20 cellular contexts compared by ENCODE assay signal in genomic region chr2:235703711-235704295, GRCh38.
DNase-seq lines count a peak whose midpoint lies in the region; ATAC-seq, FAIRE-seq and TF ChIP-seq lines count a peak whose summit lies in the region.
"Had no signal": no experiment of that assay in that cellular context is flagged by ENCODE, and none has a peak within 500 bp of the region (broad histone marks: within the 10 kb centered on the region; RNA-seq: fewer than 3 reads in every experiment).

No MANE protein-coding gene starts in this region.

- no peaks in the 10 kb centered on the region for H3K36me3 Mint-ChIP-seq in T-helper 17 cell (ENCODE audit: low read depth)
- H3K36me3 Mint-ChIP-seq: CD4-positive, CD25-positive, alpha-beta regulatory T cell had no signal

- H2AFZ ChIP-seq in PC-9 = no peak overlapping the region
- H2AFZ ChIP-seq: GM23248 had no signal

- H3K4me2 ChIP-seq in A549 = peak overlapping the region; percentile 51
- 0 out of 2 replicates have a peak overlapping the region, but pooled peaks have one; percentile 3 for H3K4me2 ChIP-seq in PC-9

- peaks cover 61% of the 10 kb centered on the region for H3F3A ChIP-seq in PC-9 (ENCODE audit: insufficient read depth, low read depth)

- CTCF ChIA-PET in A549 (lab: Yijun Ruan, JAX) = interaction anchor here (0.7 to 0.8 kb wide), 2 partner anchors 42 to 587 kb away, joined by 3 read pairs; no protein-coding TSS in a partner anchor
- CTCF ChIA-PET in PC-9 (lab: Charles Lee) = interaction anchor here (0.5 kb wide), 1 partner anchor 1836 kb away, joined by 7 read pairs; the partner anchor contains the start of gene MSL3B

- peaks cover 55% of the 10 kb centered on the region for H3K4me1 ChIP-seq in A549
- peaks cover 58% of the 10 kb centered on the region for H3K4me1 ChIP-seq in PC-9 (replicated peaks; ENCODE audit: insufficient read depth)
- peaks cover 8 to 77% (median 55%) of the 10 kb centered on the region in 4 donors for H3K4me1 ChIP-seq in esophagus muscularis mucosa
- peaks cover 0 to 28% (median 20%) of the 10 kb centered on the region in 4 donors for H3K4me1 ChIP-seq in sigmoid colon
- H3K4me1 ChIP-seq in kidney (ENCODE audit: control insufficient read depth in 1 of 2, insufficient read depth in 1 of 2, low read depth in 1 of 2, low read length in 2 of 2) = peaks cover 0 to 3% of the 10 kb centered on the region in 2 donors
- H3K4me1 ChIP-seq: BE2C had no signal

- peaks cover 86% of the 10 kb centered on the region for H3K79me2 ChIP-seq in PC-9 (ENCODE audit: low read depth)

- H3K4me3 ChIP-seq in A549 = no peak overlapping the region
- no peak overlapping the region for H3K4me3 ChIP-seq in PC-9
- no peak overlapping the region for H3K4me3 ChIP-seq in esophagus muscularis mucosa
- H3K4me3 ChIP-seq in sigmoid colon = no peak overlapping the region
- no peak overlapping the region for H3K4me3 ChIP-seq in kidney (ENCODE audit: low read length in 2 of 2)
- H3K4me3 ChIP-seq: GM23248 had no signal

- 93% methylated on average over 8 of the region's 10 CpGs for WGBS in A549 (ENCODE audit: missing lambda C conversion rate)
- WGBS in esophagus muscularis mucosa = 82% methylated on average over 10 of the region's 10 CpGs
- 75 to 91% methylated on average over 10 of the region's 10 CpGs for WGBS in sigmoid colon, 2 donors

- H3K27me3 Mint-ChIP-seq in T-helper 17 cell = peaks cover 8% of the 10 kb centered on the region
- H3K27me3 Mint-ChIP-seq: CD4-positive, CD25-positive, alpha-beta regulatory T cell had no signal

- no peak for FAIRE-seq in A549 (lab: Jason Lieb, UNC)
- no peak for FAIRE-seq in kidney (lab: Jason Lieb, UNC)
- FAIRE-seq: HepG2 had no signal

- TF ChIP-seq RAD21 in A549 (conservative IDR thresholded peaks at IDR 0.05 in 1 of 2, IDR thresholded peaks at IDR 0.05 in 1 of 2) = no peak

- peaks cover 6% of the 10 kb centered on the region for H4K20me1 ChIP-seq in PC-9 (ENCODE audit: insufficient read depth)

- TF ChIP-seq POLR2A in A549 (IDR thresholded peaks at IDR 0.05; ENCODE audit: low read length) (no peak), esophagus muscularis mucosa (IDR thresholded peaks at IDR 0.05; ENCODE audit: low read depth) (no peak), sigmoid colon (IDR thresholded peaks at IDR 0.05) (no peak)

- H3K9me3 ChIP-seq in A549 (no peaks in the 10 kb centered on the region), PC-9 (ENCODE audit: insufficient read depth, low read depth) (no peaks in the 10 kb centered on the region), esophagus muscularis mucosa (no peaks in the 10 kb centered on the region), sigmoid colon (no peaks in the 10 kb centered on the region), T-helper 17 cell (ENCODE audit: control insufficient read depth, low read length, poor library complexity, severe bottlenecking) (no peaks in the 10 kb centered on the region), kidney (ENCODE audit: control insufficient read depth in 1 of 2, low read length in 2 of 2) (no peaks in the 10 kb centered on the region)
- H3K9me3 ChIP-seq: BE2C, Caco-2 had no signal

- no peak for DNase-seq in A549 (ENCODE audit: low read depth in 1 of 2, low spot score in 1 of 2)
- DNase-seq in PC-9 = peak in 1 of 2 experiments; percentile 32
- no peak for DNase-seq in esophagus muscularis mucosa (ENCODE audit: extremely low spot score)
- peak; percentile 10 for DNase-seq in sigmoid colon
- no peak for DNase-seq in T-helper 17 cell
- DNase-seq in kidney = no peak
- DNase-seq in RKO (ENCODE audit: low spot score) = no peak
- no peak for DNase-seq in kidney tubule cell (ENCODE audit: low spot score)
- DNase-seq: 8988T; BE2C; CD4-positive, CD25-positive, alpha-beta regulatory T cell; DMS153; GDM1; NCI-H1417 treated with DMSO at 0.1 percent for 48 hours; NCI-H1930; NCI-H345; NCI-H524 treated with DMSO at 0.1 percent for 48 hours had no signal

- no peak overlapping the region for H3K27ac Mint-ChIP-seq in T-helper 17 cell
- H3K27ac Mint-ChIP-seq: CD4-positive, CD25-positive, alpha-beta regulatory T cell had no signal

- BruUV-seq in PC-9 (replicated peaks; lab: Mats Ljungman, UMichigan) = no TSS peak

- no peak overlapping the region for H3K9ac ChIP-seq in kidney (ENCODE audit: low read length in 2 of 2)
- H3K9ac ChIP-seq: GM23248 had no signal

- H3K4me3 Mint-ChIP-seq in T-helper 17 cell = no peak overlapping the region
- H3K4me3 Mint-ChIP-seq: CD4-positive, CD25-positive, alpha-beta regulatory T cell had no signal

- H3K27ac ChIP-seq in A549 = peak overlapping the region; percentile 63 to 86; a peak in 5 of 6 replicates
- H3K27ac ChIP-seq in PC-9 = peak overlapping the region; percentile 79
- H3K27ac ChIP-seq in esophagus muscularis mucosa (replicated peaks in 1 of 4) = peak overlapping the region; percentile 57 to 74 (median 68)
- H3K27ac ChIP-seq in sigmoid colon = peak overlapping the region; percentile 57 to 83 (median 76)
- no peak overlapping the region for H3K27ac ChIP-seq in kidney (ENCODE audit: low read depth in 2 of 2, low read length in 2 of 2)

- intact Hi-C loops in PC-9 (cut with micrococcal nuclease; ENCODE audit: unreplicated experiment) = loop anchor here (2.0 kb wide), 1 partner anchor 27 kb away; no protein-coding TSS in a partner anchor
- intact Hi-C loops in esophagus muscularis mucosa (cut with DNase I) = no loop called here
- intact Hi-C loops in sigmoid colon (cut with DNase I) = no loop called here
- intact Hi-C loops in kidney (cut with DNase I) = no loop called here

- peaks cover 8% of the 10 kb centered on the region for H3K4me1 Mint-ChIP-seq in T-helper 17 cell

- TF ChIP-seq EP300 in A549 (IDR thresholded peaks at IDR 0.05) (no peak), esophagus muscularis mucosa (IDR thresholded peaks at IDR 0.05) (no peak), sigmoid colon (IDR thresholded peaks at IDR 0.05) (no peak)

- no peaks in the 10 kb centered on the region for H3K9me2 ChIP-seq in PC-9 (ENCODE audit: insufficient read depth)

- POLR2A ChIA-PET in A549 (lab: Yijun Ruan, JAX) (no interaction called here), PC-9 (lab: Charles Lee; ENCODE audit: unreplicated experiment) (interaction anchor here (0.6 kb wide), 1 partner anchor 27 kb away, joined by 5 read pairs; no protein-coding TSS in a partner anchor)

- ATAC-seq in A549 (no peak), T-helper 17 cell (no peak)
- ATAC-seq: HepG2 had no signal

- no peaks in the 10 kb centered on the region for H3K36me3 ChIP-seq in PC-9 (ENCODE audit: low read depth)
- H3K36me3 ChIP-seq in esophagus muscularis mucosa = no peaks in the 10 kb centered on the region
- H3K36me3 ChIP-seq in sigmoid colon = no peaks in the 10 kb centered on the region
- H3K36me3 ChIP-seq in kidney (ENCODE audit: control insufficient read depth in 1 of 2, insufficient read depth in 2 of 2, low read length in 2 of 2) = no peaks in the 10 kb centered on the region
- H3K36me3 ChIP-seq: BE2C had no signal

- H3K27me3 ChIP-seq in PC-9 (ENCODE audit: insufficient read depth, low read depth) = no peaks in the 10 kb centered on the region
- no peaks in the 10 kb centered on the region for H3K27me3 ChIP-seq in esophagus muscularis mucosa
- no peaks in the 10 kb centered on the region for H3K27me3 ChIP-seq in sigmoid colon
- H3K27me3 ChIP-seq: BE2C had no signal

- TF ChIP-seq CTCF in A549 (IDR thresholded peaks at IDR 0.05) (no peak), PC-9 (conservative IDR thresholded peaks at IDR 0.05) (no peak), esophagus muscularis mucosa (IDR thresholded peaks at IDR 0.05) (no peak), sigmoid colon (IDR thresholded peaks at IDR 0.05) (no peak), kidney (IDR thresholded peaks at IDR 0.05; ENCODE audit: borderline replicate concordance, extremely low read depth, insufficient read depth) (no peak)

TF ChIP-seq in A549, 52 proteins besides CTCF, POLR2A, EP300 and RAD21:
- no peak for TF ChIP-seq HDAC2 (IDR thresholded peaks at IDR 0.05)
- no peak for TF ChIP-seq HEYL (CRISPR knock-in tag; IDR thresholded peaks at IDR 0.05)
- no peak for TF ChIP-seq CHD4 (IDR thresholded peaks at IDR 0.05; ENCODE audit: borderline replicate concordance)
- TF ChIP-seq HOXB13 (CRISPR knock-in tag; IDR thresholded peaks at IDR 0.05; ENCODE audit: low read depth) = no peak
- TF ChIP-seq ZSCAN20 (CRISPR knock-in tag; IDR thresholded peaks at IDR 0.05) = no peak
- TF ChIP-seq MAZ (IDR thresholded peaks at IDR 0.05; ENCODE audit: borderline replicate concordance, low read depth, low read length) = no peak
- no peak for TF ChIP-seq RNF2 (IDR thresholded peaks at IDR 0.05; ENCODE audit: borderline replicate concordance, low read depth)
- TF ChIP-seq POLR2AphosphoS2 (conservative IDR thresholded peaks at IDR 0.05; ENCODE audit: low read length) = no peak

Comparison
In these comparisons a context has a peak if more than half of its experiments do, and no peak if none do; other contexts are left out.
1. H3K27ac ChIP-seq: peak in A549 (2 of 2), PC-9 (single experiment), esophagus muscularis mucosa (4 of 4) and sigmoid colon (4 of 4); none in kidney (0 of 2).